Comparison of ENCODE assay signal across 18 cellular contexts in the genomic region with DNA sequence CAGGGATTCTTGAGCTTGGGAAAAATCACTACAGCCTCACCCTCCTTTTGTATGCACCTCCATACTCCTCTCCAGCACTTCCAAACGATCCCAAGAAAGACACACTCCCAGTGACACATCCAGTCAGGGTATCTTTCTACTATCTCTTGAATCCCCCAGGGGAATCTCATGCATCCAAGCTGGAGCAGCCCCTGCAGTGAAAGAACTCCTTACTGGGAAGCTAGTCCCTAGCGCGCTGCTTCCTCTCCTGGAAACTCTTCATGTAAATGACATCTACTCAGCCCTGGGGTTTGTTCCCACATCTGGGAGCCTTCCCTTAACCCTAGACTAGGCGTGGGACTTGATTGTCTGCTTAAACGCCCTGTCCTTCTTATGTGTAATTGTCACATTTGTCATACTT.
DNase-seq lines count a peak whose midpoint lies in the region; ATAC-seq and TF ChIP-seq lines count a peak whose summit lies in the region.
"Had no signal": no experiment of that assay in that cellular context is flagged by ENCODE, and none has a peak within 500 bp of the region (broad histone marks: within the 10 kb centered on the region; RNA-seq: fewer than 3 reads in every experiment).

No MANE protein-coding gene starts in this region.

- H3K36me3 Mint-ChIP-seq in neural crest cell (ENCODE audit: low read depth), result no peaks in the 10 kb centered on the region
- H3K36me3 Mint-ChIP-seq: CD4-positive, CD25-positive, alpha-beta regulatory T cell; IgD-negative memory B cell had no signal

- H3K4me1 ChIP-seq in heart left ventricle (peaks cover 0 to 13% (median 0%) of the 10 kb centered on the region in 12 donors), heart right ventricle (peaks cover 0 to 16% (median 0%) of the 10 kb centered on the region in 9 donors)
- H3K4me1 ChIP-seq: BE2C, SJCRH30 had no signal

- peaks cover 5% of the 10 kb centered on the region for H3K9me3 Mint-ChIP-seq in neural crest cell
- H3K9me3 Mint-ChIP-seq: IgD-negative memory B cell had no signal

- H3K36me3 ChIP-seq in heart left ventricle (no peaks in the 10 kb centered on the region), heart right ventricle (no peaks in the 10 kb centered on the region)
- H3K36me3 ChIP-seq: BE2C, SJCRH30 had no signal

- TF ChIP-seq POLR2A in heart left ventricle (IDR thresholded peaks at IDR 0.05), result no peak

- no peak overlapping the region for H3K4me3 Mint-ChIP-seq in neural crest cell
- H3K4me3 Mint-ChIP-seq: CD4-positive, CD25-positive, alpha-beta regulatory T cell; IgD-negative memory B cell had no signal

- no peak for DNase-seq in heart left ventricle
- no peak for DNase-seq in cardiac septum (ENCODE audit: low spot score)
- no peak for DNase-seq in heart right ventricle
- no peak for DNase-seq in neural crest cell (ENCODE audit: low read depth, low spot score)
- DNase-seq in C1 segment of cervical spinal cord (lab: John Stamatoyannopoulos, UW), result no peak
- no peak for DNase-seq in NCI-H2081 treated with DMSO at 0.1 percent for 48 hours (lab: John Stamatoyannopoulos, UW)
- no peak for DNase-seq in NOMO-1 treated with dmso at 0.1 percent for 144 hours (lab: John Stamatoyannopoulos, UW; ENCODE audit: unreplicated experiment)
- DNase-seq: BE2C; CD4-positive, CD25-positive, alpha-beta regulatory T cell; DMS79; NCI-H1694; NCI-H2081; NCI-H2227 treated with DMSO at 0.1 percent for 48 hours; NCI-H510A; NK-92 treated with Interleukin-12 subunit alpha and Interleukin-12 subunit beta, amount 100 ng/mL, for 24 hours; SJCRH30 had no signal

- H3K4me1 Mint-ChIP-seq in neural crest cell, result peaks cover 8% of the 10 kb centered on the region
- H3K4me1 Mint-ChIP-seq: CD4-positive, CD25-positive, alpha-beta regulatory T cell; IgD-negative memory B cell had no signal

- peak overlapping the region; percentile 54 for H3K27ac Mint-ChIP-seq in neural crest cell (ENCODE audit: unreplicated experiment)
- H3K27ac Mint-ChIP-seq: CD4-positive, CD25-positive, alpha-beta regulatory T cell; IgD-negative memory B cell had no signal

- TF ChIP-seq CTCF in heart left ventricle (IDR thresholded peaks at IDR 0.05), result no peak
- TF ChIP-seq CTCF in heart right ventricle (IDR thresholded peaks at IDR 0.05), result no peak
- no peak for TF ChIP-seq CTCF in neural crest cell (conservative IDR thresholded peaks at IDR 0.05)

- 50 to 58% (median 53%) methylated on average over 5 of the region's 5 CpGs for WGBS in heart left ventricle, 4 donors
- 43 to 60% methylated on average over 5 of the region's 5 CpGs for WGBS in heart right ventricle, 2 donors

- no peaks in the 10 kb centered on the region for H3K9me3 ChIP-seq in heart left ventricle
- no peaks in the 10 kb centered on the region for H3K9me3 ChIP-seq in heart right ventricle
- H3K9me3 ChIP-seq: BE2C, SJCRH30 had no signal

- H3K27me3 ChIP-seq in heart left ventricle (no peaks in the 10 kb centered on the region), heart right ventricle (no peaks in the 10 kb centered on the region)
- H3K27me3 ChIP-seq: BE2C, SJCRH30 had no signal

- ATAC-seq in heart left ventricle, result peak in 2 of 4 donors; percentile 25 to 30
- peak in 5 of 8 donors; percentile 8 to 45 (median 29) for ATAC-seq in heart right ventricle
- ATAC-seq: Panc1 had no signal

- intact Hi-C loops in heart left ventricle (cut with DNase I), result no loop called here
- intact Hi-C loops in cardiac septum (cut with DNase I), result loop anchor here (5.0 kb wide), 1 partner anchor 172 kb away; no protein-coding TSS in a partner anchor
- intact Hi-C loops in heart right ventricle (cut with DNase I), result no loop called here

- H3K27me3 Mint-ChIP-seq in neural crest cell (ENCODE audit: low read depth), result no peaks in the 10 kb centered on the region

- H3K27ac ChIP-seq in heart left ventricle, result peak overlapping the region; percentile 6 to 74 (median 62)
- peak overlapping the region in 8 of 10 donors; percentile 24 to 75 (median 58) for H3K27ac ChIP-seq in heart right ventricle
- H3K27ac ChIP-seq: SJCRH30 had no signal

- H3K4me3 ChIP-seq in heart left ventricle (no peak overlapping the region), heart right ventricle (no peak overlapping the region)
- H3K4me3 ChIP-seq: SJCRH30 had no signal
